ENCODE assay signal across 8 cellular contexts in genomic region chr19:51986309-51987291, GRCh38. TPM values are rescaled to one million over a fixed set of nuclear protein-coding genes. Genes with fewer than 3 reads are reported as not detected.
DNase-seq lines count a peak whose midpoint lies in the region; ATAC-seq lines count a peak whose summit lies in the region.

TSS of gene ZNF350 (minus strand) at chr19:51986840. CDS start at chr19:51974360, 12,480 bp downstream.

- intact Hi-C loops in left colon (cut with DNase I, micrococcal nuclease), result no loop called here

- peak; percentile 2 to 18 for DNase-seq in NCI-H2081 (lab: John Stamatoyannopoulos, UW)
- no peak for DNase-seq in NCI-H2081 treated with DMSO at 0.1 percent for 48 hours (lab: John Stamatoyannopoulos, UW)
- DNase-seq in NCI-H460 (ENCODE audit: extremely low read depth, low read depth), result peak; percentile 85
- peak; percentile 95 for DNase-seq in activated CD4-positive, alpha-beta T cell treated with anti-CD3 and anti-CD28 coated beads, Interleukin-2, amount 10 ng/mL, durations not matched to agents 7 days and 5 days
- DNase-seq in dedifferentiated amniotic fluid mesenchymal stem cell (ENCODE audit: extremely low spot score), result peak; percentile 93
- DNase-seq in left colon, result peak; percentile 94 to 96
- peak; percentile 89 for DNase-seq in stimulated activated CD4-positive, alpha-beta T cell treated with anti-CD3 and anti-CD28 coated beads, Interleukin-1b, Interleukin-23, amount 100 ng/mL, for 48 hours

- peaks cover 15% of the 10 kb centered on the region for H3K4me1 Mint-ChIP-seq in activated CD4-positive, alpha-beta T cell treated with anti-CD3 and anti-CD28 coated beads, Interleukin-2, amount 10 ng/mL, durations not matched to agents 7 days and 5 days

- peaks cover 60% of the 10 kb centered on the region for H3K36me3 Mint-ChIP-seq in activated CD4-positive, alpha-beta T cell treated with anti-CD3 and anti-CD28 coated beads, Interleukin-2, amount 10 ng/mL, durations not matched to agents 7 days and 5 days (ENCODE audit: low read depth)

- peaks cover 57% of the 10 kb centered on the region for H3K9me3 Mint-ChIP-seq in activated CD4-positive, alpha-beta T cell treated with anti-CD3 and anti-CD28 coated beads, Interleukin-2, amount 10 ng/mL, durations not matched to agents 7 days and 5 days

- H3K27me3 Mint-ChIP-seq in activated CD4-positive, alpha-beta T cell treated with anti-CD3 and anti-CD28 coated beads, Interleukin-2, amount 10 ng/mL, durations not matched to agents 7 days and 5 days, result no peaks in the 10 kb centered on the region

- peak within 1 kb of the TSS; percentile 98 for H3K4me3 Mint-ChIP-seq in activated CD4-positive, alpha-beta T cell treated with anti-CD3 and anti-CD28 coated beads, Interleukin-2, amount 10 ng/mL, durations not matched to agents 7 days and 5 days

- POLR2A ChIA-PET in activated CD4-positive, alpha-beta T cell treated with anti-CD3 and anti-CD28 coated beads, Interleukin-2, amount 10 ng/mL, durations not matched to agents 7 days and 5 days (lab: Charles Lee), result no interaction called here

- peak within 1 kb of the TSS; percentile 97 for H3K27ac Mint-ChIP-seq in activated CD4-positive, alpha-beta T cell treated with anti-CD3 and anti-CD28 coated beads, Interleukin-2, amount 10 ng/mL, durations not matched to agents 7 days and 5 days

- ATAC-seq in HG03108 (IDR thresholded peaks at IDR 0.05; ENCODE audit: unreplicated experiment), result peak; percentile 87
- peak; percentile 100 for ATAC-seq in left colon

- CTCF ChIA-PET in activated CD4-positive, alpha-beta T cell treated with anti-CD3 and anti-CD28 coated beads, Interleukin-2, amount 10 ng/mL, durations not matched to agents 7 days and 5 days (lab: Charles Lee), result no interaction called here

RNA-seq across cellular contexts. Expression of gene ZNF350, which starts in this region (rescaled TPM):
- 5.7 and 7.0 TPM in 2 replicates for total RNA-seq in NCI-H460 (2014; rRNA removed; shearing (Covaris generic))
- 0.85 and 2.2 TPM in 2 replicates for polyA plus RNA-seq in NCI-H460 (2014; cell fraction: nucleus; rRNA removed)
- 10 to 100 TPM; 15.5 to 17.8 TPM for total RNA-seq in activated CD4-positive, alpha-beta T cell treated with anti-CD3 and anti-CD28 coated beads, Interleukin-2, amount 10 ng/mL, durations not matched to agents 7 days and 5 days
- total RNA-seq in left colon, result 10 to 100 TPM; 11.6 to 14.6 TPM
